ENCODE assay signal across 27 cellular contexts in genomic region chr5:39584921-39585320, GRCh38.
DNase-seq lines count a peak whose midpoint lies in the region; ATAC-seq and TF ChIP-seq lines count a peak whose summit lies in the region.
"Had no signal": no experiment of that assay in that cellular context is flagged by ENCODE, and none has a peak within 500 bp of the region (broad histone marks: within the 10 kb centered on the region; RNA-seq: fewer than 3 reads in every experiment).

No MANE protein-coding gene starts in this region.

- H3K4me1 ChIP-seq in hepatocyte (ENCODE audit: insufficient read depth): peaks cover 14% of the 10 kb centered on the region
- H3K4me1 ChIP-seq: breast epithelium had no signal

- WGBS in hepatocyte (ENCODE audit: low lambda C conversion rate, missing lambda C conversion rate): 62% methylated on average over 2 of the region's 2 CpGs

- ATAC-seq in GM19023 (IDR thresholded peaks at IDR 0.05; ENCODE audit: unreplicated experiment): no peak
- ATAC-seq: WTC11 had no signal

- no peaks in the 10 kb centered on the region for H3K27me3 ChIP-seq in hepatocyte
- H3K27me3 ChIP-seq: breast epithelium, neutrophil, spleen, transverse colon had no signal

- H4K20me1 ChIP-seq in hepatocyte (ENCODE audit: insufficient read depth, poor library complexity, severe bottlenecking): no peaks in the 10 kb centered on the region

- no peak overlapping the region for H3K4me3 ChIP-seq in choroid plexus epithelial cell (ENCODE audit: low read depth, low read length)
- H3K4me3 ChIP-seq in hepatocyte: no peak overlapping the region
- H3K4me3 ChIP-seq: breast epithelium, coronary artery, lung, spleen, transverse colon had no signal

- H3K79me2 ChIP-seq in hepatocyte: no peaks in the 10 kb centered on the region

- no peaks in the 10 kb centered on the region for H3K9me3 ChIP-seq in hepatocyte (ENCODE audit: low read depth)
- H3K9me3 ChIP-seq: breast epithelium, neutrophil, SK-N-SH, spleen, transverse colon had no signal

- TF ChIP-seq CTCF in choroid plexus epithelial cell (conservative IDR thresholded peaks at IDR 0.05; ENCODE audit: low read depth, low read length): no peak
- no peak for TF ChIP-seq CTCF in hepatocyte (IDR thresholded peaks at IDR 0.05; ENCODE audit: poor library complexity)

- no peaks in the 10 kb centered on the region for H3K9me2 ChIP-seq in hepatocyte (replicated peaks; ENCODE audit: insufficient read depth)
- H3K9me2 ChIP-seq: SK-N-SH had no signal

- DNase-seq in A172 (ENCODE audit: low spot score) (peak; percentile 60), HS-5 (ENCODE audit: low read depth) (peak; percentile 67), choroid plexus epithelial cell (ENCODE audit: low read depth) (peak; percentile 46), kidney glomerular epithelial cell (lab: John Stamatoyannopoulos, UW) (peak; percentile 10), hepatocyte (ENCODE audit: low spot score) (no peak), caudate nucleus (lab: John Stamatoyannopoulos, UW) (no peak)
- DNase-seq in stimulated activated CD8-positive, alpha-beta memory T cell treated with anti-CD3 and anti-CD28 coated beads, Interleukin-4, amount 100 ng/mL, for 48 hours: no peak
- DNase-seq: activated CD4-positive, alpha-beta memory T cell treated with anti-CD3 and anti-CD28 coated beads for 36 hours; activated effector memory CD4-positive, alpha-beta T cell treated with Interleukin-2 at 50 U/mL for 16 hours; activated naive CD8-positive, alpha-beta T cell treated with anti-CD3 and anti-CD28 coated beads, Interleukin-2, amount 10 ng/mL, durations not matched to agents 7 days and 5 days; COR-L47; DND-41; GOT3; KBM-7; NCI-H69; RPMI8226; SK-N-SH; spleen; stimulated activated CD4-positive, alpha-beta T cell treated with anti-CD3 and anti-CD28 coated beads, Interleukin-4, amount 100 ng/mL, for 24 hours; transverse colon had no signal

- no peaks in the 10 kb centered on the region for H3K36me3 ChIP-seq in hepatocyte (replicated peaks; ENCODE audit: insufficient read depth, low read depth)
- H3K36me3 ChIP-seq: breast epithelium, neutrophil, spleen, transverse colon had no signal

- no peak overlapping the region for H3K4me2 ChIP-seq in hepatocyte
- H3K4me2 ChIP-seq: SK-N-SH had no signal

- H2AFZ ChIP-seq in hepatocyte: no peak overlapping the region

- H3K27ac ChIP-seq in hepatocyte: no peak overlapping the region
- no peak overlapping the region for H3K27ac ChIP-seq in caudate nucleus (ENCODE audit: low read depth, low read length)
- H3K27ac ChIP-seq: 22Rv1, breast epithelium, coronary artery, neutrophil, spleen, transverse colon had no signal

Comparison
In these comparisons a context has a peak if more than half of its experiments do, and no peak if none do; other contexts are left out.
1. DNase-seq: peak in A172 (single experiment), HS-5 (single experiment), choroid plexus epithelial cell (single experiment) and kidney glomerular epithelial cell (single experiment); none in stimulated activated CD8-positive, alpha-beta memory T cell treated with anti-CD3 and anti-CD28 coated beads, Interleukin-4, amount 100 ng/mL, for 48 hours (single experiment), hepatocyte (single experiment) and caudate nucleus (0 of 61).